Comparison of ENCODE assay signal across 21 cellular contexts in the genomic region with DNA sequence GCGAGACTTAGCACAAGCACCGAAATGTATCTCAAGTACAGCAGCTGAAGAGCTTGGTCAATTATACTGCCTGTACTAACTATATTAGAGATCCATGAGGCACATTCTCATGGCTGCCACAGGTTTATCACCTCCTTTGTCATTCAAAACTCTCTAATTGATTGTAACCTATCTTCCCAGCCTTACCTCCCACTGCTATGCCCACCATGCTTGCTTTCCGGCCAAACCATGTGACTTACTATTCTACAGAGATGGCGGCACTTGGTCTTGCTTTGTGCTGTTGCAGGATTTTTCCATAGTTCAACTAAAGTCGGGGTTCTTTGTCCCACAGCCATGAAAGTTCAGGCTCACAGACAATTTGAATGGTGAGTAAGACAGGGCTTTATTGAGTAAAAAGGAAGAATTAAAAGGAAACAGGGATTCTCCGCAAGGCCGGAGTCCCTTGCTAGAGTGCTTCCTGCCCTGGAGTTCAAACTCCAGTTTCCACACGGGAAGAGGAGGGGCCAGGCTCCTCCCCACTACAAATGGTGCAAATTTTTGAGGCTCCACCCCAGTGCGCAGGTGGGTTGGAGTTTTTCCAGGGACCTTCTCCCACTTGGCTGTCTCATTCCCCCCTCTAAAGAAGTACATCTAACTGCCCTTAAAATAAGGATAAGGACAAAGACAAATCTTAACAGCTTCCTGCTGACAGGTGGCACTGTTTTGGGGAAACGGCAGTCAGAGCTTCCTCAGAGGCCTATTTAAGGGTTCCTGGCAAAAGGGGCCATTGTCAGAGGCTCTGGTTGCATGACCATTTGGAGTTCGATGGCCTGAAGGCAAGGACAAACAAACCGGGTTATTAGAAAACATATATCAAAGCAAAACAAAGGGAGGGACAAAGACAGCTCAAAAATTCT. TPM values are rescaled to one million over a fixed set of nuclear protein-coding genes. Genes with fewer than 3 reads are reported as not detected.
DNase-seq lines count a peak whose midpoint lies in the region; ATAC-seq, FAIRE-seq and TF ChIP-seq lines count a peak whose summit lies in the region.
"Had no signal": no experiment of that assay in that cellular context is flagged by ENCODE, and none has a peak within 500 bp of the region (broad histone marks: within the 10 kb centered on the region; RNA-seq: fewer than 3 reads in every experiment).

No MANE protein-coding gene starts in this region.

- TF ChIP-seq CTCF in Loucy (conservative IDR thresholded peaks at IDR 0.05; ENCODE audit: low read length) (0 out of 2 replicates have a peak, but pooled peaks have one; percentile 22), H1 (IDR thresholded peaks at IDR 0.05; ENCODE audit: control extremely low read depth in 1 of 3, insufficient read depth in 1 of 3, low read depth in 1 of 3, low read length in 3 of 3) (peak in 1 of 3 experiments; percentile 26; a peak in 2 of 4 replicates), nephron (IDR thresholded peaks at IDR 0.05; ENCODE audit: unreplicated experiment in 3 of 3) (no peak)

- no peaks in the 10 kb centered on the region for H3K79me1 ChIP-seq in H1 (ENCODE audit: low read depth, low read length)

- peaks cover 35% of the 10 kb centered on the region for H3K4me1 Mint-ChIP-seq in nephron
- H3K4me1 Mint-ChIP-seq in activated naive CD8-positive, alpha-beta T cell treated with anti-CD3 and anti-CD28 coated beads for 36 hours, result no peaks in the 10 kb centered on the region
- H3K4me1 Mint-ChIP-seq: T-helper 17 cell had no signal

- H2AK5ac ChIP-seq in H1 (ENCODE audit: low read depth, low read length), result no peak overlapping the region

- no peak overlapping the region for H3K4me3 Mint-ChIP-seq in nephron
- no peak overlapping the region for H3K4me3 Mint-ChIP-seq in activated naive CD8-positive, alpha-beta T cell treated with anti-CD3 and anti-CD28 coated beads for 36 hours
- H3K4me3 Mint-ChIP-seq: naive thymus-derived CD4-positive, alpha-beta T cell; T-helper 17 cell had no signal

- H3K9me3 Mint-ChIP-seq in nephron, result peaks cover 2% of the 10 kb centered on the region
- no peaks in the 10 kb centered on the region for H3K9me3 Mint-ChIP-seq in activated naive CD8-positive, alpha-beta T cell treated with anti-CD3 and anti-CD28 coated beads for 36 hours
- H3K9me3 Mint-ChIP-seq: activated naive CD4-positive, alpha-beta T cell treated with anti-CD3 and anti-CD28 coated beads, Interleukin-2, amount 50 U/mL, for 72 hours had no signal

- POLR2A ChIA-PET in H1 (lab: Charles Lee; ENCODE audit: partially characterized antibody), result no interaction called here

- H4K20me1 ChIP-seq in Loucy (ENCODE audit: insufficient read depth, low read length, poor library complexity, severe bottlenecking) (no peaks in the 10 kb centered on the region), H1 (replicated peaks in 1 of 2; ENCODE audit: control insufficient read depth in 1 of 2, insufficient read depth in 2 of 2, low read length in 2 of 2) (no peaks in the 10 kb centered on the region)
- H4K20me1 ChIP-seq: BLaER1 had no signal

- H3K9me3 ChIP-seq in Loucy (ENCODE audit: insufficient read depth, low read depth, low read length) (no peaks in the 10 kb centered on the region), H1 (ENCODE audit: insufficient read depth in 2 of 2, low read depth in 1 of 2, low read length in 1 of 2) (peaks cover 5 to 6% of the 10 kb centered on the region in 2 experiments; a peak in 2 of 4 replicates)
- H3K9me3 ChIP-seq: BLaER1, colonic mucosa had no signal

- H2BK5ac ChIP-seq in H1 (ENCODE audit: low read depth, low read length), result no peak overlapping the region; the same call in 1 of the 2 replicates

- no peak overlapping the region for H3K14ac ChIP-seq in H1 (ENCODE audit: insufficient read length)

- H3K56ac ChIP-seq in H1 (replicated peaks; ENCODE audit: insufficient read length, low read depth, low read length), result no peak overlapping the region

- H3K27ac ChIP-seq in H1 (ENCODE audit: low read depth, low read length), result no peak overlapping the region
- H3K27ac ChIP-seq: BLaER1, colonic mucosa, skin epidermis had no signal

- no peaks in the 10 kb centered on the region for H3K36me3 ChIP-seq in Loucy (ENCODE audit: insufficient read depth, low read length)
- H3K36me3 ChIP-seq in H1 (ENCODE audit: control insufficient read depth in 2 of 4, insufficient read depth in 4 of 4, low read length in 3 of 4), result peaks cover 0 to 7% (median 3%) of the 10 kb centered on the region in 4 experiments; a peak in 2 of 8 replicates
- H3K36me3 ChIP-seq: BLaER1, colonic mucosa had no signal

- H3K27ac Mint-ChIP-seq in nephron, result peak overlapping the region in 2 of 3 experiments; percentile 53 to 72
- H3K27ac Mint-ChIP-seq in activated naive CD8-positive, alpha-beta T cell treated with anti-CD3 and anti-CD28 coated beads for 36 hours, result no peak overlapping the region
- H3K27ac Mint-ChIP-seq: naive thymus-derived CD4-positive, alpha-beta T cell; progenitor cell of endocrine pancreas; T-helper 17 cell had no signal

- TF ChIP-seq POLR2A in H1 (IDR thresholded peaks at IDR 0.05; ENCODE audit: control extremely low read depth in 1 of 2, low read depth in 2 of 2, low read length in 2 of 2), result no peak

- no peaks in the 10 kb centered on the region for H3K4me1 ChIP-seq in Loucy (ENCODE audit: insufficient read depth, low read length, poor library complexity, severe bottlenecking)
- peaks cover 0 to 14% (median 7%) of the 10 kb centered on the region in 4 experiments; a peak in 4 of 7 replicates for H3K4me1 ChIP-seq in H1 (replicated peaks in 1 of 4; ENCODE audit: control insufficient read depth in 3 of 4, insufficient read depth in 4 of 4, low read length in 3 of 4)
- H3K4me1 ChIP-seq: BLaER1, colonic mucosa had no signal

- H3K9ac ChIP-seq in Loucy (ENCODE audit: low read depth, low read length, poor library complexity, severe bottlenecking) (no peak overlapping the region), H1 (replicated peaks in 1 of 4; ENCODE audit: extremely low read depth in 1 of 4, low read depth in 3 of 4, low read length in 3 of 4) (no peak overlapping the region)
- H3K9ac ChIP-seq: BLaER1 had no signal

- no peak overlapping the region for H2BK12ac ChIP-seq in H1 (ENCODE audit: low read depth, low read length)

- H3K79me2 ChIP-seq in Loucy (ENCODE audit: insufficient read depth, low read length) (no peaks in the 10 kb centered on the region), H1 (ENCODE audit: control insufficient read depth in 1 of 2, insufficient read depth in 2 of 2, low read length in 2 of 2) (no peaks in the 10 kb centered on the region)

- 93% methylated on average over 12 of the region's 12 CpGs; no CpG with 5 or more reads in 1 of the 2 experiments for WGBS in H1 (ENCODE audit: extremely low coverage in 1 of 2, insufficient coverage in 1 of 2, insufficient read length in 1 of 2, insufficient replicate concordance in 2 of 2, low coverage in 1 of 2, low lambda C conversion rate in 2 of 2, missing lambda C conversion rate in 1 of 2), 2 experiments

- H3K4me3 ChIP-seq in Loucy (ENCODE audit: low read length, poor library complexity, severe bottlenecking), result no peak overlapping the region
- H3K4me3 ChIP-seq in H1 (ENCODE audit: extremely low read depth in 1 of 4, insufficient read depth in 2 of 4, low read depth in 3 of 4, low read length in 4 of 4), result no peak overlapping the region
- H3K4me3 ChIP-seq: BLaER1, colonic mucosa, skin epidermis had no signal

- no peak overlapping the region for H2BK120ac ChIP-seq in H1 (replicated peaks; ENCODE audit: low read depth, low read length)

- H4K5ac ChIP-seq in H1 (ENCODE audit: insufficient read length, low read depth, low read length), result no peak overlapping the region

- ATAC-seq in GM21367 (IDR thresholded peaks at IDR 0.05; ENCODE audit: unreplicated experiment), result no peak
- ATAC-seq: activated naive CD4-positive, alpha-beta T cell treated with anti-CD3 and anti-CD28 coated beads, Interleukin-2, amount 50 U/mL, for 72 hours; T-helper 17 cell had no signal

- peak overlapping the region; percentile 36; the same call in 1 of the 2 replicates for H3K18ac ChIP-seq in H1 (ENCODE audit: extremely low read depth, low read length)

- peak overlapping the region; percentile 54 for H2AFZ ChIP-seq in Loucy (ENCODE audit: low read length)
- H2AFZ ChIP-seq in H1 (ENCODE audit: low read length), result no peak overlapping the region

- H3K23ac ChIP-seq in H1 (ENCODE audit: insufficient read length), result no peak overlapping the region

- H3F3A ChIP-seq in Loucy (ENCODE audit: low read depth), result no peaks in the 10 kb centered on the region

- H2BK20ac ChIP-seq in H1 (ENCODE audit: low read length), result no peak overlapping the region; the same call in 1 of the 2 replicates

- H3K27me3 Mint-ChIP-seq in nephron (ENCODE audit: low read depth), result no peaks in the 10 kb centered on the region
- H3K27me3 Mint-ChIP-seq in activated naive CD8-positive, alpha-beta T cell treated with anti-CD3 and anti-CD28 coated beads for 36 hours, result peaks cover 8% of the 10 kb centered on the region
- H3K27me3 Mint-ChIP-seq: progenitor cell of endocrine pancreas had no signal

- no peaks in the 10 kb centered on the region for H3K36me3 Mint-ChIP-seq in nephron (ENCODE audit: low read depth)
- no peaks in the 10 kb centered on the region for H3K36me3 Mint-ChIP-seq in activated naive CD8-positive, alpha-beta T cell treated with anti-CD3 and anti-CD28 coated beads for 36 hours
- H3K36me3 Mint-ChIP-seq: naive thymus-derived CD4-positive, alpha-beta T cell had no signal

- H2BK15ac ChIP-seq in H1 (ENCODE audit: low read length), result no peak overlapping the region

- no peak overlapping the region for H4K91ac ChIP-seq in H1 (replicated peaks; ENCODE audit: insufficient read length, low read length)

- no peak overlapping the region for H3K4ac ChIP-seq in H1 (replicated peaks; ENCODE audit: insufficient read length, low read depth, low read length)

- H3K27me3 ChIP-seq in Loucy (ENCODE audit: insufficient read depth, low read length, poor library complexity, severe bottlenecking) (no peaks in the 10 kb centered on the region), H1 (replicated peaks in 1 of 4; ENCODE audit: control insufficient read depth in 3 of 4, extremely low read depth in 1 of 4, insufficient read depth in 3 of 4, low read length in 3 of 4) (no peaks in the 10 kb centered on the region)
- H3K27me3 ChIP-seq: BLaER1, colonic mucosa had no signal

- TF ChIP-seq RAD21 in H1 (IDR thresholded peaks at IDR 0.05 in 1 of 2, conservative IDR thresholded peaks at IDR 0.05 in 1 of 2; ENCODE audit: low read depth in 2 of 2, low read length in 2 of 2), result 0 out of 4 replicates have a peak, but pooled peaks of 1 of the 2 experiments have one; percentile 24

- TF ChIP-seq EP300 in H1 (IDR thresholded peaks at IDR 0.05; ENCODE audit: borderline replicate concordance in 1 of 2, low read depth in 2 of 2, low read length in 2 of 2), result no peak

- DNase-seq in ELF-1 (ENCODE audit: low read depth, low spot score) (peak; percentile 40), H1 (ENCODE audit: low read depth in 1 of 2, low spot score in 2 of 2) (no peak), RKO (ENCODE audit: low spot score) (no peak)
- DNase-seq in activated naive CD8-positive, alpha-beta T cell treated with anti-CD3 and anti-CD28 coated beads for 36 hours, result no peak
- DNase-seq: activated CD4-positive, CD25-positive, alpha-beta regulatory T cell; activated T-cell treated with anti-CD3 and anti-CD28 coated beads, Interleukin-2, amount 50 U/mL, for 48 hours; colonic mucosa; mammary epithelial cell; naive thymus-derived CD4-positive, alpha-beta T cell; NCI-H1436 treated with DMSO at 0.1 percent for 48 hours; SIG-M5; stimulated activated CD4-positive, alpha-beta T cell treated with anti-CD3 and anti-CD28 coated beads, Interleukin-2, amount 100 ng/mL, for 48 hours; T-helper 17 cell had no signal

- FAIRE-seq in H1 (lab: Jason Lieb, UNC), result peak; percentile 50
- FAIRE-seq: HTR-8/SVneo had no signal

- CTCF ChIA-PET in H1 (lab: Charles Lee; ENCODE audit: partially characterized antibody), result interaction anchor here (0.8 to 1.9 kb wide), 5 partner anchors 9 to 32 kb away, joined by 3 to 10 read pairs (median 4); no protein-coding TSS in a partner anchor

- H4K8ac ChIP-seq in H1 (ENCODE audit: extremely low read depth, insufficient read depth, low read length), result no peak overlapping the region

- H3K23me2 ChIP-seq in H1 (ENCODE audit: low read depth, low read length), result no peaks in the 10 kb centered on the region

- H3K9me2 ChIP-seq in Loucy (replicated peaks; ENCODE audit: low read depth, low read length), result no peaks in the 10 kb centered on the region

- H3K4me2 ChIP-seq in Loucy (ENCODE audit: low read depth, low read length, poor library complexity, severe bottlenecking) (no peak overlapping the region), H1 (ENCODE audit: insufficient read depth in 1 of 2, low read depth in 2 of 2, low read length in 2 of 2) (no peak overlapping the region)
- H3K4me2 ChIP-seq: BLaER1 had no signal

RNA-seq across cellular contexts. Expression of a gene that starts 28.7 kb away (rescaled TPM):
- total RNA-seq in H1 (2021; fragmentation: NEBNext Ultra II Directional; extraction: Animal tissue kit (Norgen Biotek cat#: 25700)), result not detected in 2 replicates
- polyA plus RNA-seq in H1 (2011; rRNA removed), result not detected in 2 replicates
- polyA plus RNA-seq in H1 (2011; cell fraction: cytosol; rRNA removed), result not detected
- polyA plus RNA-seq in H1 (2011; cell fraction: nucleus; rRNA removed), result not detected
- not detected in 4 replicates for polyA plus RNA-seq in H1 (2012, experiment 1 of 2)
- polyA plus RNA-seq in H1 (2012, experiment 2 of 2), result not detected
- polyA plus RNA-seq in H1 (2013, experiment 1 of 2), result 0.10 TPM
- polyA plus RNA-seq in H1 (2013, experiment 2 of 2), result 0.04 TPM
- polyA minus RNA-seq in H1 (2011; rRNA and poly(A)+ RNA removed), result 0.15 TPM in 1 of 2 replicates, not detected in the other
- not detected for polyA minus RNA-seq in H1 (2011; cell fraction: cytosol; rRNA and poly(A)+ RNA removed)
- 0.80 TPM for polyA minus RNA-seq in H1 (2011; cell fraction: nucleus; rRNA and poly(A)+ RNA removed)
- total RNA-seq in activated naive CD8-positive, alpha-beta T cell treated with anti-CD3 and anti-CD28 coated beads for 36 hours, result not detected
- total RNA-seq: activated naive CD4-positive, alpha-beta T cell treated with anti-CD3 and anti-CD28 coated beads, Interleukin-2, amount 50 U/mL, for 72 hours; naive thymus-derived CD4-positive, alpha-beta T cell; progenitor cell of endocrine pancreas; T-helper 17 cell had no signal
- polyA plus RNA-seq: mammary epithelial cell; naive thymus-derived CD4-positive, alpha-beta T cell had no signal

RNA-seq across cellular contexts. Expression of a gene that starts 34.5 kb away (rescaled TPM):
- total RNA-seq in H1 (2021; fragmentation: NEBNext Ultra II Directional; extraction: Animal tissue kit (Norgen Biotek cat#: 25700)), result 0.36 TPM in 1 of 2 replicates, not detected in the other
- polyA plus RNA-seq in H1 (2011; rRNA removed), result 0.03 and 0.11 TPM in 2 replicates
- 0.13 TPM for polyA plus RNA-seq in H1 (2011; cell fraction: cytosol; rRNA removed)
- polyA plus RNA-seq in H1 (2011; cell fraction: nucleus; rRNA removed), result 0.77 TPM
- polyA plus RNA-seq in H1 (2012, experiment 1 of 2), result 0.11 to 0.27 TPM in 2 of 4 replicates, not detected in the others
- polyA plus RNA-seq in H1 (2012, experiment 2 of 2), result not detected
- 0.02 TPM for polyA plus RNA-seq in H1 (2013, experiment 1 of 2)
- 0.04 TPM for polyA plus RNA-seq in H1 (2013, experiment 2 of 2)
- 0.47 TPM in 1 of 2 replicates, not detected in the other for polyA minus RNA-seq in H1 (2011; rRNA and poly(A)+ RNA removed)
- polyA minus RNA-seq in H1 (2011; cell fraction: cytosol; rRNA and poly(A)+ RNA removed), result not detected
- polyA minus RNA-seq in H1 (2011; cell fraction: nucleus; rRNA and poly(A)+ RNA removed), result not detected
- not detected for total RNA-seq in activated naive CD8-positive, alpha-beta T cell treated with anti-CD3 and anti-CD28 coated beads for 36 hours
- total RNA-seq: activated naive CD4-positive, alpha-beta T cell treated with anti-CD3 and anti-CD28 coated beads, Interleukin-2, amount 50 U/mL, for 72 hours; colonic mucosa; naive thymus-derived CD4-positive, alpha-beta T cell; T-helper 17 cell had no signal
- polyA plus RNA-seq: mammary epithelial cell; naive thymus-derived CD4-positive, alpha-beta T cell had no signal
